In the genomic region with DNA sequence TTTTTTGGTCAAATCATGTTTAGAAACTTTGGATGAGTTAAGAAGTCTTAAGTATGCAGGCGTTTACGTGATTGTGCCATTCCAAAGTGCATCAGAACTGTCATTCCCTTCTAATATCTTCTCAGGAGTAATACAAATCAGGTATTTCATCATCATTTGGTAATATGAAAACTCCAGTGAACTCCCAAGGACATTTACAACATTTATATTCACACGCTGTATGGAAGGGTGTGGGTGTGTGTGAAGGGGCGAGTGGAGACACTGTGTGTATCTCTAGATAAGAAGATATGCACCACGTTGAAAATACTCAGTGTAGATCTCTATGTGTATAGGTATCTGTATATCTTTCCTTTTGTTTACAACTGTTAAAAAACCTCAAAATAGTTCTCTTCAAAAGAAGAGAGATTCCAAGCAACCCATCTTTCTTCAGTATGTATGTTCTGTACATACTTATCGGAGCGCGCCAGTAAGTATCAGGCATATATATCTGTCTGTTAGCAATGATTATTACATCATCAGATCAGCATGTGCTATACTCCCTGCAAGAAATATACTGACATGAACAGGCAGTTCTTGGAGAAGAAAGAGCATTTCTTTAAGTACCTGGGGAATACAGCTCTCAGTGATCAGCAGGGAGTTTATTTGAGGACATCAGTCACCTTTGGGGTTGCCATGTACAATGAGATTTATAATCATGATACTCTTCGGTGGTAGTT, we compare ENCODE assay signal across 1 cellular context.
TF ChIP-seq lines count a peak whose summit lies in the region.

No MANE protein-coding gene starts in this region.

TF ChIP-seq in HEK293T, 16 proteins besides CTCF, POLR2A, EP300 and RAD21 (continued from another document):
- TF ChIP-seq, protein P1, sequence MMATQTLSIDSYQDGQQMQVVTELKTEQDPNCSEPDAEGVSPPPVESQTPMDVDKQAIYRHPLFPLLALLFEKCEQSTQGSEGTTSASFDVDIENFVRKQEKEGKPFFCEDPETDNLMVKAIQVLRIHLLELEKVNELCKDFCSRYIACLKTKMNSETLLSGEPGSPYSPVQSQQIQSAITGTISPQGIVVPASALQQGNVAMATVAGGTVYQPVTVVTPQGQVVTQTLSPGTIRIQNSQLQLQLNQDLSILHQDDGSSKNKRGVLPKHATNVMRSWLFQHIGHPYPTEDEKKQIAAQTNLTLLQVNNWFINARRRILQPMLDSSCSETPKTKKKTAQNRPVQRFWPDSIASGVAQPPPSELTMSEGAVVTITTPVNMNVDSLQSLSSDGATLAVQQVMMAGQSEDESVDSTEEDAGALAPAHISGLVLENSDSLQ (IDR thresholded peaks at IDR 0.05) = no peak
- TF ChIP-seq SUZ12 (IDR thresholded peaks at IDR 0.05) = no peak
- no peak for TF ChIP-seq L3MBTL2 (conservative IDR thresholded peaks at IDR 0.05)
- TF ChIP-seq FOXM1 (IDR thresholded peaks at IDR 0.05; ENCODE audit: borderline replicate concordance) = no peak
